8 cellular contexts compared by ENCODE assay signal in the genomic region with DNA sequence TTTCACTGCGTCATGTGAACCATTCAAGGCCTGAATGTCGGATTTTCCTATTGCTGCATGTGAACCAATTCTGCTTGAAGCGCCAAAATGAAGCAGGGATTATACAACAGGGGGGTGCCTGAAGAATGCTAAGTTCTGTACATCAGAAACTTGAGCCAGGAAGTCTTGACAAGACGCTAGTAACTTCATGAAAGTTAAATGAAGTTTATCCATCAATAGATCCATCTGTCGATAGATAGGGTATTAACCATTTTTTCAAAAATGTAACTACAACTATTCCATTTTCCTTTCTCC.
A peak's percentile ranks its signal among the peaks of the same experiment; 100 is the strongest.
DNase-seq lines count a peak whose midpoint lies in the region; ATAC-seq and TF ChIP-seq lines count a peak whose summit lies in the region.

No MANE protein-coding gene starts in this region.

- DNase-seq in GM12864 (ENCODE audit: low read depth) (no peak), SK-N-MC (ENCODE audit: low read depth, low spot score) (no peak), fibroblast of peridontal ligament (ENCODE audit: extremely low read depth) (peak; percentile 54), NCI-H2029 treated with DMSO at 0.1 percent for 48 hours (lab: John Stamatoyannopoulos, UW) (no peak), iPS-NIHi7 (ENCODE audit: extremely low spot score) (no peak)

- H3K27ac ChIP-seq in SK-N-MC (peak overlapping the region; percentile 78), rectal smooth muscle tissue (ENCODE audit: low read depth, low read length) (peak overlapping the region; percentile 87)

- ATAC-seq in GM21367 (IDR thresholded peaks at IDR 0.05; ENCODE audit: unreplicated experiment) = no peak
- no peak for ATAC-seq in GM18907 (IDR thresholded peaks at IDR 0.05; ENCODE audit: unreplicated experiment)

- H3K36me3 ChIP-seq in SK-N-MC (ENCODE audit: insufficient read depth, low read length) (peaks cover 23% of the 10 kb centered on the region), rectal smooth muscle tissue (ENCODE audit: control insufficient read depth, insufficient read depth, low read length) (no peaks in the 10 kb centered on the region)

- TF ChIP-seq CTCF in GM12864 (IDR thresholded peaks at IDR 0.05; ENCODE audit: low read depth, low read length, missing control alignments) = no peak

- H3K9me3 ChIP-seq in SK-N-MC (ENCODE audit: low read depth, low read length) = no peaks in the 10 kb centered on the region

- peak overlapping the region; percentile 60 for H3K4me3 ChIP-seq in GM12864 (ENCODE audit: low read depth, low read length)
- H3K4me3 ChIP-seq in SK-N-MC = peak overlapping the region; percentile 92
- H3K4me3 ChIP-seq in rectal smooth muscle tissue (ENCODE audit: low read length) = peak overlapping the region; percentile 85

- no peaks in the 10 kb centered on the region for H3K27me3 ChIP-seq in rectal smooth muscle tissue (ENCODE audit: control insufficient read depth, insufficient read depth, low read length)

- H3K4me1 ChIP-seq in rectal smooth muscle tissue (ENCODE audit: control insufficient read depth, insufficient read depth, low read length) = peaks cover 6% of the 10 kb centered on the region

- H3K9ac ChIP-seq in SK-N-MC (ENCODE audit: insufficient read length) (peak overlapping the region; percentile 91), rectal smooth muscle tissue (ENCODE audit: low read length) (peak overlapping the region; percentile 88)
